ENCODE assay signal across 8 cellular contexts in genomic region chrX:46574941-46575381, GRCh38. TPM values are rescaled to one million over a fixed set of nuclear protein-coding genes. Genes with fewer than 3 reads are reported as not detected.
A peak's percentile ranks its signal among the peaks of the same experiment; 100 is the strongest.
DNase-seq lines count a peak whose midpoint lies in the region; ATAC-seq, FAIRE-seq and TF ChIP-seq lines count a peak whose summit lies in the region.

No MANE protein-coding gene starts in this region.

- H3K27ac ChIP-seq in CD8-positive, alpha-beta T cell (ENCODE audit: low read depth, low read length), result no peak overlapping the region
- H3K27ac ChIP-seq in HCT116 (ENCODE audit: low read depth, low read length) (peak overlapping the region; percentile 86; the same call in 1 of the 2 replicates), mammary epithelial cell (ENCODE audit: insufficient read depth, low read depth, low read length) (no peak overlapping the region), HepG2 (ENCODE audit: extremely low read length, insufficient read depth, low read length) (peak overlapping the region; percentile 46), stomach smooth muscle (ENCODE audit: low read length) (no peak overlapping the region)

- H2AFZ ChIP-seq in HCT116 (ENCODE audit: low read depth, low read length, poor library complexity, severe bottlenecking) (no peak overlapping the region), mammary epithelial cell (ENCODE audit: low read depth, low read length) (peak overlapping the region; percentile 93), HepG2 (ENCODE audit: low read length) (no peak overlapping the region)

- no peaks in the 10 kb centered on the region for H3K27me3 ChIP-seq in CD8-positive, alpha-beta T cell (ENCODE audit: insufficient read depth, low read length)
- no peaks in the 10 kb centered on the region for H3K27me3 ChIP-seq in HCT116 (ENCODE audit: insufficient read depth, low read length)
- no peaks in the 10 kb centered on the region for H3K27me3 ChIP-seq in mammary epithelial cell (ENCODE audit: insufficient read depth, low read length)
- H3K27me3 ChIP-seq in HepG2 (ENCODE audit: control insufficient read depth in 1 of 2, insufficient read depth in 2 of 2, low read length in 2 of 2), result no peaks in the 10 kb centered on the region
- peaks cover 8 to 16% of the 10 kb centered on the region in 2 donors for H3K27me3 ChIP-seq in stomach smooth muscle (ENCODE audit: control insufficient read depth in 1 of 2, insufficient read depth in 2 of 2, low read length in 2 of 2)

- H3K79me2 ChIP-seq in HCT116 (ENCODE audit: insufficient read depth, low read length), result peaks cover 8% of the 10 kb centered on the region
- peaks cover 8% of the 10 kb centered on the region for H3K79me2 ChIP-seq in mammary epithelial cell (ENCODE audit: insufficient read depth, low read length)
- H3K79me2 ChIP-seq in HepG2 (ENCODE audit: insufficient read depth, low read length), result peaks cover 14% of the 10 kb centered on the region

- dilution Hi-C loops in mammary epithelial cell (cut with HindIII; ENCODE audit: low sequenced_read_pairs), result no loop called here

- no peak for FAIRE-seq in HepG2 (lab: Jason Lieb, UNC)

- 48% methylated on average over 32 of the region's 66 CpGs for WGBS in mammary epithelial cell (ENCODE audit: low coverage, missing lambda C conversion rate)
- 80% methylated on average over 44 of the region's 66 CpGs for WGBS in HepG2 (ENCODE audit: low lambda C conversion rate)

- TF ChIP-seq POLR2A in HCT116 (IDR thresholded peaks at IDR 0.05; ENCODE audit: borderline replicate concordance, extremely low read depth, insufficient read depth, insufficient read length), result no peak
- TF ChIP-seq POLR2A in HepG2 (IDR thresholded peaks at IDR 0.05; ENCODE audit: insufficient read depth in 1 of 2, low read depth in 2 of 2, low read length in 2 of 2), result no peak

- intact Hi-C loops in CD8-positive, alpha-beta T cell (cut with DNase I, micrococcal nuclease), result loop anchor here (1.0 to 10.0 kb wide), 5 partner anchors 28 to 130 kb away; no protein-coding TSS in a partner anchor
- intact Hi-C loops in HCT116 (cut with micrococcal nuclease), result loop anchor here (2.0 kb wide), 1 partner anchor 64 kb away; no protein-coding TSS in a partner anchor
- intact Hi-C loops in mammary epithelial cell (cut with micrococcal nuclease), result loop anchor here (5.0 kb wide), 2 partner anchors 112 to 182 kb away; partner anchors contain the start of gene SLC9A7
- intact Hi-C loops in HepG2 (cut with micrococcal nuclease; ENCODE audit: unreplicated experiment), result loop anchor here (5.0 kb wide), 1 partner anchor 67 kb away; no protein-coding TSS in a partner anchor
- intact Hi-C loops in sciatic nerve (cut with DNase I), result no loop called here

- RAD21 ChIA-PET in HCT116 (lab: Charles Lee; ENCODE audit: low non-redundant PET in 1 of 2, low total read pairs in 2 of 2, uncharacterized antibody in 2 of 2, unreplicated experiment in 2 of 2), result no interaction called here

- peaks cover 40% of the 10 kb centered on the region for H3K4me1 Mint-ChIP-seq in CD8-positive, alpha-beta T cell (ENCODE audit: low read depth)

- H3K9ac ChIP-seq in HCT116 (ENCODE audit: low read length) (no peak overlapping the region), mammary epithelial cell (ENCODE audit: insufficient read depth, low read length) (no peak overlapping the region), HepG2 (ENCODE audit: insufficient read depth, low read depth, low read length) (peak overlapping the region; percentile 54), stomach smooth muscle (ENCODE audit: low read length in 2 of 2) (no peak overlapping the region)

- H3K27me3 Mint-ChIP-seq in CD8-positive, alpha-beta T cell (ENCODE audit: low read depth), result peaks cover 3% of the 10 kb centered on the region

- H3K27ac Mint-ChIP-seq in CD8-positive, alpha-beta T cell, result no peak overlapping the region

- CTCF ChIA-PET in CD8-positive, alpha-beta T cell (lab: Charles Lee), result interaction anchor here (1.0 to 2.4 kb wide), 2 partner anchors 20 to 67 kb away, joined by 3 to 5 read pairs; no protein-coding TSS in a partner anchor
- CTCF ChIA-PET in HCT116 (lab: Charles Lee), result no interaction called here
- CTCF ChIA-PET in mammary epithelial cell (lab: Charles Lee; ENCODE audit: low non-redundant PET), result no interaction called here
- CTCF ChIA-PET in HepG2 (lab: Yijun Ruan, JAX; ENCODE audit: low intra/inter-chr PET ratio, low total read pairs), result no interaction called here

- H4K20me1 ChIP-seq in HCT116 (ENCODE audit: insufficient read depth), result no peaks in the 10 kb centered on the region
- no peaks in the 10 kb centered on the region for H4K20me1 ChIP-seq in mammary epithelial cell (ENCODE audit: insufficient read depth, low read length)
- H4K20me1 ChIP-seq in HepG2 (ENCODE audit: insufficient read depth, low read length), result no peaks in the 10 kb centered on the region

- peak overlapping the region; percentile 54 for H3K4me3 Mint-ChIP-seq in CD8-positive, alpha-beta T cell

- no peaks in the 10 kb centered on the region for H3K9me3 Mint-ChIP-seq in CD8-positive, alpha-beta T cell

- no peaks in the 10 kb centered on the region for H3K9me3 ChIP-seq in CD8-positive, alpha-beta T cell (ENCODE audit: low read length)
- H3K9me3 ChIP-seq in HCT116 (ENCODE audit: control insufficient read depth in 1 of 2, insufficient read depth in 1 of 2, low read depth in 1 of 2, low read length in 2 of 2) (no peaks in the 10 kb centered on the region), mammary epithelial cell (replicated peaks; ENCODE audit: insufficient read depth, low read length) (no peaks in the 10 kb centered on the region), HepG2 (ENCODE audit: low read length) (no peaks in the 10 kb centered on the region), stomach smooth muscle (ENCODE audit: control insufficient read depth in 2 of 2, low read length in 2 of 2) (no peaks in the 10 kb centered on the region)

- H3K36me3 ChIP-seq in CD8-positive, alpha-beta T cell (ENCODE audit: insufficient read depth, low read length), result no peaks in the 10 kb centered on the region
- H3K36me3 ChIP-seq in HCT116 (ENCODE audit: control insufficient read depth in 1 of 2, insufficient read depth in 2 of 2, low read length in 2 of 2) (no peaks in the 10 kb centered on the region), mammary epithelial cell (ENCODE audit: insufficient read depth, low read length) (no peaks in the 10 kb centered on the region), HepG2 (replicated peaks in 1 of 2; ENCODE audit: control insufficient read depth in 1 of 2, insufficient read depth in 2 of 2, low read length in 2 of 2) (no peaks in the 10 kb centered on the region; a peak in 1 of 5 replicates), stomach smooth muscle (ENCODE audit: control insufficient read depth in 2 of 2, insufficient read depth in 2 of 2, low read length in 2 of 2) (no peaks in the 10 kb centered on the region)

- TF ChIP-seq EP300 in HepG2 (IDR thresholded peaks at IDR 0.05; ENCODE audit: low read depth in 2 of 2, low read length in 2 of 2) (no peak), HepG2 (CRISPR knock-in tag; IDR thresholded peaks at IDR 0.05; ENCODE audit: borderline replicate concordance) (no peak)

- in situ Hi-C loops in mammary epithelial cell (cut with MboI; ENCODE audit: low sequenced_read_pairs in 2 of 2) (no loop called here), HepG2 (cut with HindIII; ENCODE audit: extremely low pct_ligation_motif_present, low pct_unique_long_range_greater_than_20kb) (no loop called here)

- BruUV-seq in HCT116 (replicated peaks; lab: Mats Ljungman, UMichigan) (no TSS peak), mammary epithelial cell (replicated peaks; lab: Mats Ljungman, UMichigan) (no TSS peak), HepG2 (replicated peaks; lab: Mats Ljungman, UMichigan) (no TSS peak)

- TF ChIP-seq RAD21 in HCT116 (IDR thresholded peaks at IDR 0.05; ENCODE audit: low read depth), result no peak
- TF ChIP-seq RAD21 in HepG2 (CRISPR knock-in tag; IDR thresholded peaks at IDR 0.05), result no peak

- no peak for TF ChIP-seq CTCF in CD8-positive, alpha-beta T cell (IDR thresholded peaks at IDR 0.05)
- TF ChIP-seq CTCF in HCT116 (IDR thresholded peaks at IDR 0.05 in 2 of 3, conservative IDR thresholded peaks at IDR 0.05 in 1 of 3; ENCODE audit: borderline replicate concordance in 1 of 3, insufficient read depth in 1 of 3, low read depth in 2 of 3, low read length in 2 of 3), result no peak
- no peak for TF ChIP-seq CTCF in mammary epithelial cell (conservative IDR thresholded peaks at IDR 0.05 in 1 of 2, IDR thresholded peaks at IDR 0.05 in 1 of 2; ENCODE audit: extremely low read depth in 1 of 2, insufficient read depth in 1 of 2, low read depth in 1 of 2, low read length in 2 of 2)
- no peak for TF ChIP-seq CTCF in HepG2 (CRISPR knock-in tag; IDR thresholded peaks at IDR 0.05)

- H3K4me3 ChIP-seq in CD8-positive, alpha-beta T cell (ENCODE audit: low read depth, low read length), result peak overlapping the region; percentile 63
- H3K4me3 ChIP-seq in HCT116 (replicated peaks in 1 of 2; ENCODE audit: low read depth in 1 of 2, low read length in 2 of 2) (no peak overlapping the region), mammary epithelial cell (replicated peaks in 1 of 3; ENCODE audit: insufficient read depth in 1 of 3, low read depth in 2 of 3, low read length in 3 of 3) (peak overlapping the region; percentile 42 to 63 (median 56)), HepG2 (replicated peaks in 1 of 3; ENCODE audit: insufficient read depth in 1 of 3, low read depth in 2 of 3, low read length in 3 of 3) (peak overlapping the region; percentile 54 to 80 (median 74)), stomach smooth muscle (ENCODE audit: low read length in 2 of 2) (peak overlapping the region; percentile 49 to 75)

- H3K4me2 ChIP-seq in HCT116 (ENCODE audit: low read length) (no peak overlapping the region), mammary epithelial cell (ENCODE audit: insufficient read depth, low read depth, low read length) (peak overlapping the region; percentile 84), HepG2 (ENCODE audit: low read depth, low read length) (peak overlapping the region; percentile 82)

- ATAC-seq in CD8-positive, alpha-beta T cell, result peak; percentile 10
- ATAC-seq in HCT116 (no peak), HepG2 (no peak), HG02981 (IDR thresholded peaks at IDR 0.05; ENCODE audit: unreplicated experiment) (no peak), sciatic nerve (no peak)

- peaks cover 27% of the 10 kb centered on the region for H3K4me1 ChIP-seq in CD8-positive, alpha-beta T cell (ENCODE audit: insufficient read depth, low read length)
- H3K4me1 ChIP-seq in HCT116 (ENCODE audit: control insufficient read depth in 1 of 2, insufficient read depth in 2 of 2, low read length in 2 of 2) (peaks cover 8 to 40% of the 10 kb centered on the region in 2 experiments; a peak in 3 of 4 replicates), mammary epithelial cell (ENCODE audit: insufficient read depth, low read length) (peaks cover 15% of the 10 kb centered on the region), HepG2 (ENCODE audit: insufficient read depth, low read length) (peaks cover 56% of the 10 kb centered on the region), stomach smooth muscle (ENCODE audit: control insufficient read depth, insufficient read depth, low read length) (peaks cover 16% of the 10 kb centered on the region)

- POLR2A ChIA-PET in CD8-positive, alpha-beta T cell (lab: Charles Lee), result interaction anchor here (0.9 to 1.6 kb wide), 2 partner anchors 13 to 37 kb away, joined by 4 read pairs; no protein-coding TSS in a partner anchor
- POLR2A ChIA-PET in HCT116 (lab: Charles Lee), result no interaction called here
- POLR2A ChIA-PET in HepG2 (lab: Yijun Ruan, JAX), result no interaction called here

- peaks cover 5% of the 10 kb centered on the region for H3K36me3 Mint-ChIP-seq in CD8-positive, alpha-beta T cell

- no peaks in the 10 kb centered on the region for H3K9me2 ChIP-seq in HCT116 (ENCODE audit: insufficient read depth)

- peak; percentile 2 to 55 (median 17) for DNase-seq in CD8-positive, alpha-beta T cell
- DNase-seq in HCT116 (ENCODE audit: low read depth, low spot score), result no peak
- DNase-seq in SK-N-DZ (ENCODE audit: low spot score), result peak; percentile 15
- peak; percentile 51 for DNase-seq in mammary epithelial cell
- no peak for DNase-seq in HepG2 (ENCODE audit: low spot score)
- DNase-seq in sciatic nerve (ENCODE audit: low spot score), result no peak

RNA-seq across cellular contexts. Expression of gene CHST7, which starts 1.4 kb away (rescaled TPM):
- 1 to 10 TPM; 9.4 to 9.7 TPM for total RNA-seq in CD8-positive, alpha-beta T cell
- total RNA-seq in HCT116 (2021; ENCODE audit: unreplicated experiment) (7.7 TPM), mammary epithelial cell (1 to 10 TPM; 3.0 to 8.8 TPM), HepG2 (2016; rRNA removed; fragmentation: Illumina TruSeq; extraction: Trizol) (2.6 and 5.2 TPM in 2 replicates), sciatic nerve (7.0 TPM)
- 4.3 and 4.5 TPM in 2 replicates for polyA plus RNA-seq in HCT116 (2012)
- polyA plus RNA-seq in SK-N-DZ (2014; cell fraction: cytosol; rRNA removed), result 3.4 and 3.9 TPM in 2 replicates
- 1.4 and 2.6 TPM in 2 replicates for polyA plus RNA-seq in SK-N-DZ (2014; cell fraction: nucleus; rRNA removed)
- polyA plus RNA-seq in mammary epithelial cell (3.0 TPM), HepG2 (2011; rRNA removed) (2.4 and 2.8 TPM in 2 replicates)
- 0.26 TPM for polyA minus RNA-seq in mammary epithelial cell
- total RNA-seq in HepG2 (2016; cell fraction: cytosol; rRNA removed; fragmentation: Illumina TruSeq; extraction: Trizol; ENCODE audit: low read depth), result 1.1 and 1.3 TPM in 2 replicates
- total RNA-seq in HepG2 (2016; cell fraction: insoluble cytoplasmic fraction; rRNA removed; fragmentation: Illumina TruSeq; extraction: Trizol), result 2.8 and 5.0 TPM in 2 replicates
- total RNA-seq in HepG2 (2016; cell fraction: membrane; rRNA removed; fragmentation: Illumina TruSeq; extraction: Trizol), result 1.9 and 2.2 TPM in 2 replicates
- total RNA-seq in HepG2 (2016; cell fraction: nucleus; rRNA removed; fragmentation: Illumina TruSeq; extraction: Trizol), result 3.6 and 5.2 TPM in 2 replicates
- 3.3 and 4.2 TPM in 2 replicates for polyA plus RNA-seq in HepG2 (2011; cell fraction: cytosol; rRNA removed)
- polyA plus RNA-seq in HepG2 (2011; cell fraction: nucleus; rRNA removed), result 2.5 and 3.6 TPM in 2 replicates
- 2.3 and 2.6 TPM in 2 replicates for polyA plus RNA-seq in HepG2 (2012)
- 0.46 and 0.62 TPM in 2 replicates for polyA plus RNA-seq in HepG2 (2016; cell fraction: cytosol; fragmentation: Illumina TruSeq; extraction: Trizol; ENCODE audit: low read depth)
- 1.7 and 2.0 TPM in 2 replicates for polyA plus RNA-seq in HepG2 (2016; cell fraction: insoluble cytoplasmic fraction; fragmentation: Illumina TruSeq; extraction: Trizol; ENCODE audit: low read depth)
- polyA plus RNA-seq in HepG2 (2016; cell fraction: membrane; fragmentation: Illumina TruSeq; extraction: Trizol; ENCODE audit: low read depth), result 0.87 and 0.94 TPM in 2 replicates
- 3.1 and 3.3 TPM in 2 replicates for polyA plus RNA-seq in HepG2 (2016; cell fraction: nucleus; fragmentation: Illumina TruSeq; extraction: Trizol; ENCODE audit: insufficient read depth, low read depth)
- 0.07 and 5.7 TPM in 2 replicates for polyA minus RNA-seq in HepG2 (2011; rRNA and poly(A)+ RNA removed; ENCODE audit: low replicate concordance)
- 2.6 and 4.3 TPM in 2 replicates for polyA minus RNA-seq in HepG2 (2011; cell fraction: cytosol; rRNA and poly(A)+ RNA removed)
- polyA minus RNA-seq in HepG2 (2011; cell fraction: nucleus; rRNA and poly(A)+ RNA removed), result 3.5 and 4.4 TPM in 2 replicates

RNA-seq across cellular contexts. Expression of gene ZNF674, which starts 29.7 kb away (rescaled TPM):
- 1 to 10 TPM in 1 of 2 experiments, under 1 TPM in 1; 0.50 to 1.1 TPM for total RNA-seq in CD8-positive, alpha-beta T cell
- total RNA-seq in HCT116 (2021; ENCODE audit: unreplicated experiment) (5.2 TPM), mammary epithelial cell (1 to 10 TPM; 6.0 to 7.4 TPM), HepG2 (2016; rRNA removed; fragmentation: Illumina TruSeq; extraction: Trizol) (3.5 and 4.2 TPM in 2 replicates), sciatic nerve (6.6 TPM)
- 4.0 TPM in 2 replicates for polyA plus RNA-seq in HCT116 (2012)
- polyA plus RNA-seq in SK-N-DZ (2014; cell fraction: cytosol; rRNA removed), result 6.2 and 6.6 TPM in 2 replicates
- polyA plus RNA-seq in SK-N-DZ (2014; cell fraction: nucleus; rRNA removed), result 2.0 and 8.0 TPM in 2 replicates
- polyA plus RNA-seq in mammary epithelial cell (2.3 TPM), HepG2 (2011; rRNA removed) (2.9 and 4.0 TPM in 2 replicates)
- polyA minus RNA-seq in mammary epithelial cell, result 1.2 TPM
- 0.35 and 1.0 TPM in 2 replicates for total RNA-seq in HepG2 (2016; cell fraction: cytosol; rRNA removed; fragmentation: Illumina TruSeq; extraction: Trizol; ENCODE audit: low read depth)
- total RNA-seq in HepG2 (2016; cell fraction: insoluble cytoplasmic fraction; rRNA removed; fragmentation: Illumina TruSeq; extraction: Trizol), result 2.6 and 4.7 TPM in 2 replicates
- 1.1 and 1.5 TPM in 2 replicates for total RNA-seq in HepG2 (2016; cell fraction: membrane; rRNA removed; fragmentation: Illumina TruSeq; extraction: Trizol)
- total RNA-seq in HepG2 (2016; cell fraction: nucleus; rRNA removed; fragmentation: Illumina TruSeq; extraction: Trizol), result 2.3 and 4.8 TPM in 2 replicates
- polyA plus RNA-seq in HepG2 (2011; cell fraction: cytosol; rRNA removed), result 1.3 and 2.6 TPM in 2 replicates
- polyA plus RNA-seq in HepG2 (2011; cell fraction: nucleus; rRNA removed), result 4.5 and 5.2 TPM in 2 replicates
- polyA plus RNA-seq in HepG2 (2012), result 1.7 and 2.4 TPM in 2 replicates
- polyA plus RNA-seq in HepG2 (2016; cell fraction: cytosol; fragmentation: Illumina TruSeq; extraction: Trizol; ENCODE audit: low read depth), result 0.17 and 0.28 TPM in 2 replicates
- polyA plus RNA-seq in HepG2 (2016; cell fraction: insoluble cytoplasmic fraction; fragmentation: Illumina TruSeq; extraction: Trizol; ENCODE audit: low read depth), result 2.6 and 3.3 TPM in 2 replicates
- 0.33 and 0.52 TPM in 2 replicates for polyA plus RNA-seq in HepG2 (2016; cell fraction: membrane; fragmentation: Illumina TruSeq; extraction: Trizol; ENCODE audit: low read depth)
- 5.1 and 5.8 TPM in 2 replicates for polyA plus RNA-seq in HepG2 (2016; cell fraction: nucleus; fragmentation: Illumina TruSeq; extraction: Trizol; ENCODE audit: insufficient read depth, low read depth)
- polyA minus RNA-seq in HepG2 (2011; rRNA and poly(A)+ RNA removed; ENCODE audit: low replicate concordance), result 9.1 and 19.5 TPM in 2 replicates
- polyA minus RNA-seq in HepG2 (2011; cell fraction: cytosol; rRNA and poly(A)+ RNA removed), result 1.8 and 2.8 TPM in 2 replicates
- 6.8 and 9.7 TPM in 2 replicates for polyA minus RNA-seq in HepG2 (2011; cell fraction: nucleus; rRNA and poly(A)+ RNA removed)

Comparison
In these comparisons a context has a peak if more than half of its experiments do, and no peak if none do; other contexts are left out.
1. DNase-seq: peak in CD8-positive, alpha-beta T cell (7 of 7), SK-N-DZ (single experiment) and mammary epithelial cell (single experiment); none in HCT116 (single experiment), HepG2 (single experiment) and sciatic nerve (single experiment).
2. H3K27ac ChIP-seq: peak in HCT116 (single experiment) and HepG2 (single experiment); none in CD8-positive, alpha-beta T cell (single experiment), mammary epithelial cell (single experiment) and stomach smooth muscle (single experiment).
3. H3K4me3 ChIP-seq: peak in CD8-positive, alpha-beta T cell (single experiment), mammary epithelial cell (3 of 3), HepG2 (3 of 3) and stomach smooth muscle (2 of 2); none in HCT116 (0 of 2).